Comparison of ENCODE assay signal across 2 cellular contexts in the genomic region with DNA sequence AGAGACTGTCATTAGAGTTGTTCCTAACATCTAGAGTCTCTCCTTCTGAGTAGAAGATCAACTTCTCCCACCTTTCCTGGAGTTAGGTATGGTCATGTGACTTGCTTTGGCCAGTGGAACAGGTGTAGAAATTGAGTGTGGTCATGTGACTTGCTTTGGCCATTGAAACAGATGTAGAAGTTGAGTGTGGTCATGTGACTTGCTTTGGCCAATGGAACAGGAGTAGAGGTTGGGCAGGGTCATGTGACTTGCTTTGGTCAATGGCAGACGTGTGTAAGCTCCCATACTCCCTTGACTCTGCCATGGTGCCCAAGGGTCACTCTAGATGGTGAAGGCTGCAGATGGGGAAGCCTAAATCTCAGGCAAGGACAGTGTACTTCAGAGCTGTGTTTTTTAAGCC.
TF ChIP-seq lines count a peak whose summit lies in the region.

No MANE protein-coding gene starts in this region.

TF ChIP-seq in HCT116, 20 proteins besides CTCF, POLR2A, EP300 and RAD21:
- TF ChIP-seq, protein P1, sequence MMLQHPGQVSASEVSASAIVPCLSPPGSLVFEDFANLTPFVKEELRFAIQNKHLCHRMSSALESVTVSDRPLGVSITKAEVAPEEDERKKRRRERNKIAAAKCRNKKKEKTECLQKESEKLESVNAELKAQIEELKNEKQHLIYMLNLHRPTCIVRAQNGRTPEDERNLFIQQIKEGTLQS (IDR thresholded peaks at IDR 0.05) = no peak
- TF ChIP-seq SRF (IDR thresholded peaks at IDR 0.05; ENCODE audit: low read depth) (no peak), EZH2 (IDR thresholded peaks at IDR 0.05) (no peak), TCF7L2 (IDR thresholded peaks at IDR 0.05; ENCODE audit: borderline replicate concordance, extremely low read depth, insufficient read depth, insufficient read length) (no peak), FOSL1 (IDR thresholded peaks at IDR 0.05; ENCODE audit: low read depth) (no peak), SP1 (IDR thresholded peaks at IDR 0.05; ENCODE audit: low read depth) (no peak), POLR2AphosphoS5 (IDR thresholded peaks at IDR 0.05; ENCODE audit: low read depth, low read length) (no peak), SIN3A (IDR thresholded peaks at IDR 0.05; ENCODE audit: low read depth) (no peak), YY1 (IDR thresholded peaks at IDR 0.05; ENCODE audit: extremely low read depth, insufficient replicate concordance, low read depth, low read length) (no peak), EGR1 (IDR thresholded peaks at IDR 0.05; ENCODE audit: low read depth) (no peak), JUND (IDR thresholded peaks at IDR 0.05) (no peak), CEBPB (IDR thresholded peaks at IDR 0.05; ENCODE audit: low read depth) (no peak), CBX3 (IDR thresholded peaks at IDR 0.05; ENCODE audit: low read depth) (no peak), ZFX (IDR thresholded peaks at IDR 0.05) (no peak), ZNF274 (IDR thresholded peaks at IDR 0.05; ENCODE audit: low read depth, low read length) (no peak), ELF1 (IDR thresholded peaks at IDR 0.05; ENCODE audit: borderline replicate concordance, low read depth) (no peak)
- TF ChIP-seq, protein P2, sequence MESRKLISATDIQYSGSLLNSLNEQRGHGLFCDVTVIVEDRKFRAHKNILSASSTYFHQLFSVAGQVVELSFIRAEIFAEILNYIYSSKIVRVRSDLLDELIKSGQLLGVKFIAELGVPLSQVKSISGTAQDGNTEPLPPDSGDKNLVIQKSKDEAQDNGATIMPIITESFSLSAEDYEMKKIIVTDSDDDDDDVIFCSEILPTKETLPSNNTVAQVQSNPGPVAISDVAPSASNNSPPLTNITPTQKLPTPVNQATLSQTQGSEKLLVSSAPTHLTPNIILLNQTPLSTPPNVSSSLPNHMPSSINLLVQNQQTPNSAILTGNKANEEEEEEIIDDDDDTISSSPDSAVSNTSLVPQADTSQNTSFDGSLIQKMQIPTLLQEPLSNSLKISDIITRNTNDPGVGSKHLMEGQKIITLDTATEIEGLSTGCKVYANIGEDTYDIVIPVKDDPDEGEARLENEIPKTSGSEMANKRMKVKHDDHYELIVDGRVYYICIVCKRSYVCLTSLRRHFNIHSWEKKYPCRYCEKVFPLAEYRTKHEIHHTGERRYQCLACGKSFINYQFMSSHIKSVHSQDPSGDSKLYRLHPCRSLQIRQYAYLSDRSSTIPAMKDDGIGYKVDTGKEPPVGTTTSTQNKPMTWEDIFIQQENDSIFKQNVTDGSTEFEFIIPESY (IDR thresholded peaks at IDR 0.05; ENCODE audit: extremely low read depth, insufficient replicate concordance, low read length) = no peak
- TF ChIP-seq, protein P3, sequence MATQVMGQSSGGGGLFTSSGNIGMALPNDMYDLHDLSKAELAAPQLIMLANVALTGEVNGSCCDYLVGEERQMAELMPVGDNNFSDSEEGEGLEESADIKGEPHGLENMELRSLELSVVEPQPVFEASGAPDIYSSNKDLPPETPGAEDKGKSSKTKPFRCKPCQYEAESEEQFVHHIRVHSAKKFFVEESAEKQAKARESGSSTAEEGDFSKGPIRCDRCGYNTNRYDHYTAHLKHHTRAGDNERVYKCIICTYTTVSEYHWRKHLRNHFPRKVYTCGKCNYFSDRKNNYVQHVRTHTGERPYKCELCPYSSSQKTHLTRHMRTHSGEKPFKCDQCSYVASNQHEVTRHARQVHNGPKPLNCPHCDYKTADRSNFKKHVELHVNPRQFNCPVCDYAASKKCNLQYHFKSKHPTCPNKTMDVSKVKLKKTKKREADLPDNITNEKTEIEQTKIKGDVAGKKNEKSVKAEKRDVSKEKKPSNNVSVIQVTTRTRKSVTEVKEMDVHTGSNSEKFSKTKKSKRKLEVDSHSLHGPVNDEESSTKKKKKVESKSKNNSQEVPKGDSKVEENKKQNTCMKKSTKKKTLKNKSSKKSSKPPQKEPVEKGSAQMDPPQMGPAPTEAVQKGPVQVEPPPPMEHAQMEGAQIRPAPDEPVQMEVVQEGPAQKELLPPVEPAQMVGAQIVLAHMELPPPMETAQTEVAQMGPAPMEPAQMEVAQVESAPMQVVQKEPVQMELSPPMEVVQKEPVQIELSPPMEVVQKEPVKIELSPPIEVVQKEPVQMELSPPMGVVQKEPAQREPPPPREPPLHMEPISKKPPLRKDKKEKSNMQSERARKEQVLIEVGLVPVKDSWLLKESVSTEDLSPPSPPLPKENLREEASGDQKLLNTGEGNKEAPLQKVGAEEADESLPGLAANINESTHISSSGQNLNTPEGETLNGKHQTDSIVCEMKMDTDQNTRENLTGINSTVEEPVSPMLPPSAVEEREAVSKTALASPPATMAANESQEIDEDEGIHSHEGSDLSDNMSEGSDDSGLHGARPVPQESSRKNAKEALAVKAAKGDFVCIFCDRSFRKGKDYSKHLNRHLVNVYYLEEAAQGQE (IDR thresholded peaks at IDR 0.05; ENCODE audit: low read depth) = no peak

TF ChIP-seq in K562, 482 proteins besides CTCF, POLR2A, EP300 and RAD21:
- TF ChIP-seq, protein P4, sequence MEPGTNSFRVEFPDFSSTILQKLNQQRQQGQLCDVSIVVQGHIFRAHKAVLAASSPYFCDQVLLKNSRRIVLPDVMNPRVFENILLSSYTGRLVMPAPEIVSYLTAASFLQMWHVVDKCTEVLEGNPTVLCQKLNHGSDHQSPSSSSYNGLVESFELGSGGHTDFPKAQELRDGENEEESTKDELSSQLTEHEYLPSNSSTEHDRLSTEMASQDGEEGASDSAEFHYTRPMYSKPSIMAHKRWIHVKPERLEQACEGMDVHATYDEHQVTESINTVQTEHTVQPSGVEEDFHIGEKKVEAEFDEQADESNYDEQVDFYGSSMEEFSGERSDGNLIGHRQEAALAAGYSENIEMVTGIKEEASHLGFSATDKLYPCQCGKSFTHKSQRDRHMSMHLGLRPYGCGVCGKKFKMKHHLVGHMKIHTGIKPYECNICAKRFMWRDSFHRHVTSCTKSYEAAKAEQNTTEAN (CRISPR knock-in tag; IDR thresholded peaks at IDR 0.05) = no peak
- TF ChIP-seq TOE1 (IDR thresholded peaks at IDR 0.05; ENCODE audit: borderline replicate concordance) (peak; percentile 89), TOE1 (CRISPR knock-in tag; IDR thresholded peaks at IDR 0.05; ENCODE audit: borderline replicate concordance, low read depth) (no peak), ELF1 (tag; IDR thresholded peaks at IDR 0.05) (no peak), EHMT2 (IDR thresholded peaks at IDR 0.05) (peak; percentile 35; the same call in 1 of the 2 replicates), NR2F6 (CRISPR knock-in tag; IDR thresholded peaks at IDR 0.05) (no peak), NFYB (IDR thresholded peaks at IDR 0.05; ENCODE audit: extremely low read depth, insufficient read length) (peak; percentile 12), RAD51 (IDR thresholded peaks at IDR 0.05; ENCODE audit: borderline replicate concordance, low read depth) (peak; percentile 92), ZNF431 (CRISPR knock-in tag; IDR thresholded peaks at IDR 0.05) (no peak), CBFA2T2 (conservative IDR thresholded peaks at IDR 0.05) (peak; percentile 59)
- TF ChIP-seq, protein P5, sequence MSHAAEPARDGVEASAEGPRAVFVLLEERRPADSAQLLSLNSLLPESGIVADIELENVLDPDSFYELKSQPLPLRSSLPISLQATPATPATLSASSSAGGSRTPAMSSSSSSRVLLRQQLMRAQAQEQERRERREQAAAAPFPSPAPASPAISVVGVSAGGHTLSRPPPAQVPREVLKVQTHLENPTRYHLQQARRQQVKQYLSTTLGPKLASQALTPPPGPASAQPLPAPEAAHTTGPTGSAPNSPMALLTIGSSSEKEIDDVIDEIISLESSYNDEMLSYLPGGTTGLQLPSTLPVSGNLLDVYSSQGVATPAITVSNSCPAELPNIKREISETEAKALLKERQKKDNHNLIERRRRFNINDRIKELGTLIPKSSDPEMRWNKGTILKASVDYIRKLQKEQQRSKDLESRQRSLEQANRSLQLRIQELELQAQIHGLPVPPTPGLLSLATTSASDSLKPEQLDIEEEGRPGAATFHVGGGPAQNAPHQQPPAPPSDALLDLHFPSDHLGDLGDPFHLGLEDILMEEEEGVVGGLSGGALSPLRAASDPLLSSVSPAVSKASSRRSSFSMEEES (CRISPR knock-in tag; IDR thresholded peaks at IDR 0.05) = peak; percentile 96
- TF ChIP-seq, protein P6, sequence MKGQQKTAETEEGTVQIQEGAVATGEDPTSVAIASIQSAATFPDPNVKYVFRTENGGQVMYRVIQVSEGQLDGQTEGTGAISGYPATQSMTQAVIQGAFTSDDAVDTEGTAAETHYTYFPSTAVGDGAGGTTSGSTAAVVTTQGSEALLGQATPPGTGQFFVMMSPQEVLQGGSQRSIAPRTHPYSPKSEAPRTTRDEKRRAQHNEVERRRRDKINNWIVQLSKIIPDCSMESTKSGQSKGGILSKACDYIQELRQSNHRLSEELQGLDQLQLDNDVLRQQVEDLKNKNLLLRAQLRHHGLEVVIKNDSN (CRISPR knock-in tag; IDR thresholded peaks at IDR 0.05) = peak; percentile 71
- TF ChIP-seq, protein P7, sequence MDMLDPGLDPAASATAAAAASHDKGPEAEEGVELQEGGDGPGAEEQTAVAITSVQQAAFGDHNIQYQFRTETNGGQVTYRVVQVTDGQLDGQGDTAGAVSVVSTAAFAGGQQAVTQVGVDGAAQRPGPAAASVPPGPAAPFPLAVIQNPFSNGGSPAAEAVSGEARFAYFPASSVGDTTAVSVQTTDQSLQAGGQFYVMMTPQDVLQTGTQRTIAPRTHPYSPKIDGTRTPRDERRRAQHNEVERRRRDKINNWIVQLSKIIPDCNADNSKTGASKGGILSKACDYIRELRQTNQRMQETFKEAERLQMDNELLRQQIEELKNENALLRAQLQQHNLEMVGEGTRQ (CRISPR knock-in tag; IDR thresholded peaks at IDR 0.05) = peak; percentile 81
- TF ChIP-seq, protein P8, sequence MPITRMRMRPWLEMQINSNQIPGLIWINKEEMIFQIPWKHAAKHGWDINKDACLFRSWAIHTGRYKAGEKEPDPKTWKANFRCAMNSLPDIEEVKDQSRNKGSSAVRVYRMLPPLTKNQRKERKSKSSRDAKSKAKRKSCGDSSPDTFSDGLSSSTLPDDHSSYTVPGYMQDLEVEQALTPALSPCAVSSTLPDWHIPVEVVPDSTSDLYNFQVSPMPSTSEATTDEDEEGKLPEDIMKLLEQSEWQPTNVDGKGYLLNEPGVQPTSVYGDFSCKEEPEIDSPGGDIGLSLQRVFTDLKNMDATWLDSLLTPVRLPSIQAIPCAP (CRISPR knock-in tag; IDR thresholded peaks at IDR 0.05; ENCODE audit: borderline replicate concordance) = no peak
